In the genomic region with DNA sequence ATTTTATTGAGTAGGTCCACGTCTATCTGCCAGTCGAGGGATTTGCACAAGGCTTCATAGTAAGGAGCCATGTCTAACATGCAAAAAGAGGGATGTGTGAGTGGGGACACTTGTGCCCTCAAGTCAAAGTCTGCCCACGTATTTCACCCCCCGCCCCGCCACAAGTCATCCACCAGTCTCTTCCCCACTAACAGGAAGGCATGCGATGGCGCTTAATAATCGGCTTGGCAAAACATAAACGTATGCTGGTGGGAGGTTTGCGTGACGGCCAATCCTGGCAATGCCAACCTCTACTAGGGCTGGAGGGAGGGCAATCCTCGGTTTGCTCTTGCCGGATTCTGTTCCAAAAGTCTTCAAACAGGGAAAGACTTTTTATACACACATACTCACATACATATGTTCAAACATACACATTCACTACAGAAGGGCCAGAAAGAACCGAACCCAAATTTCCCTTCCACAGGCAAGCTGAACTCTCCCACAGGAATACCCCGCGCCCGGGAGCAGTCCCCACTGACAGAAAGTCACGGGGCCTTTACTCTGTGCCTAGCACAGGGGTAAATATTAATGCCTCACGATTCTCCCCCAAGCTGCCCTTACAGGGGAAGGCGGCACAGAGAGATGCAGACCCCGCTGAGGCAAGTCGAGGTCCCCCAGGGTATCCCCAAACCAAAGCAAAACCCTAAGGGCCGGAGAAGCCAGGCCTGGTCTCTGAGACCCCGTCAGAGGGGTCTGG, we compare ENCODE assay signal across 8 cellular contexts. TPM values are rescaled to one million over a fixed set of nuclear protein-coding genes. Genes with fewer than 3 reads are reported as not detected.
A peak's percentile ranks its signal among the peaks of the same experiment; 100 is the strongest.
DNase-seq lines count a peak whose midpoint lies in the region; ATAC-seq and TF ChIP-seq lines count a peak whose summit lies in the region.

No MANE protein-coding gene starts in this region.

- no peaks in the 10 kb centered on the region for H3K27me3 Mint-ChIP-seq in glutamatergic neuron (ENCODE audit: unreplicated experiment)

- H3K4me3 Mint-ChIP-seq in glutamatergic neuron (ENCODE audit: unreplicated experiment) = peak overlapping the region; percentile 87

- TF ChIP-seq CTCF in glutamatergic neuron (IDR thresholded peaks at IDR 0.05; ENCODE audit: partially characterized antibody, unreplicated experiment) = no peak

- H3K4me1 ChIP-seq in rectal smooth muscle tissue (ENCODE audit: control insufficient read depth, insufficient read depth, low read length) = peaks cover 7% of the 10 kb centered on the region

- peaks cover 5% of the 10 kb centered on the region for H3K4me1 Mint-ChIP-seq in glutamatergic neuron (ENCODE audit: low read depth, unreplicated experiment)

- H3K9ac ChIP-seq in rectal smooth muscle tissue (ENCODE audit: low read length) = peak overlapping the region; percentile 84

- peak overlapping the region; percentile 90 for H3K27ac ChIP-seq in rectal smooth muscle tissue (ENCODE audit: low read depth, low read length)

- ATAC-seq in HG03439 (IDR thresholded peaks at IDR 0.05; ENCODE audit: unreplicated experiment) (peak; percentile 2), GM21360 (IDR thresholded peaks at IDR 0.05; ENCODE audit: unreplicated experiment) (no peak)

- H3K36me3 Mint-ChIP-seq in glutamatergic neuron (ENCODE audit: unreplicated experiment) = no peaks in the 10 kb centered on the region

- peak overlapping the region; percentile 98 for H3K4me3 ChIP-seq in rectal smooth muscle tissue (ENCODE audit: low read length)

- H3K36me3 ChIP-seq in rectal smooth muscle tissue (ENCODE audit: control insufficient read depth, insufficient read depth, low read length) = peaks cover 8% of the 10 kb centered on the region

- peak overlapping the region; percentile 81 for H3K27ac Mint-ChIP-seq in glutamatergic neuron (ENCODE audit: unreplicated experiment)

- no peaks in the 10 kb centered on the region for H3K27me3 ChIP-seq in rectal smooth muscle tissue (ENCODE audit: control insufficient read depth, insufficient read depth, low read length)

- H3K9me3 Mint-ChIP-seq in glutamatergic neuron (ENCODE audit: unreplicated experiment) = peaks cover 2% of the 10 kb centered on the region

- DNase-seq in EH (ENCODE audit: low read depth) (peak; percentile 37), glutamatergic neuron (peak; percentile 26), SHP77 (lab: John Stamatoyannopoulos, UW) (no peak), cortex of kidney (lab: John Stamatoyannopoulos, UW) (no peak)
- DNase-seq in activated T-cell treated with anti-CD3 and anti-CD28 coated beads, Interleukin-2, amount 50 U/mL, for 48 hours = peak; percentile 33 to 46

RNA-seq across cellular contexts. Expression of a gene that starts 0.7 kb away (rescaled TPM):
- 78.6 TPM for total RNA-seq in glutamatergic neuron (ENCODE audit: unreplicated experiment)

Comparison
In these comparisons a context has a peak if more than half of its experiments do, and no peak if none do; other contexts are left out.
1. DNase-seq: peak in EH (single experiment), activated T-cell treated with anti-CD3 and anti-CD28 coated beads, Interleukin-2, amount 50 U/mL, for 48 hours (2 of 2) and glutamatergic neuron (single experiment); none in SHP77 (0 of 2) and cortex of kidney (single experiment).